Comparison of ENCODE assay signal across 2 cellular contexts in genomic region chr16:2715519-2715918, GRCh38.
A peak's percentile ranks its signal among the peaks of the same experiment; 100 is the strongest.
TF ChIP-seq lines count a peak whose summit lies in the region.

No MANE protein-coding gene starts in this region.

TF ChIP-seq in A549, 52 proteins besides CTCF, POLR2A, EP300 and RAD21:
- TF ChIP-seq, protein P1, sequence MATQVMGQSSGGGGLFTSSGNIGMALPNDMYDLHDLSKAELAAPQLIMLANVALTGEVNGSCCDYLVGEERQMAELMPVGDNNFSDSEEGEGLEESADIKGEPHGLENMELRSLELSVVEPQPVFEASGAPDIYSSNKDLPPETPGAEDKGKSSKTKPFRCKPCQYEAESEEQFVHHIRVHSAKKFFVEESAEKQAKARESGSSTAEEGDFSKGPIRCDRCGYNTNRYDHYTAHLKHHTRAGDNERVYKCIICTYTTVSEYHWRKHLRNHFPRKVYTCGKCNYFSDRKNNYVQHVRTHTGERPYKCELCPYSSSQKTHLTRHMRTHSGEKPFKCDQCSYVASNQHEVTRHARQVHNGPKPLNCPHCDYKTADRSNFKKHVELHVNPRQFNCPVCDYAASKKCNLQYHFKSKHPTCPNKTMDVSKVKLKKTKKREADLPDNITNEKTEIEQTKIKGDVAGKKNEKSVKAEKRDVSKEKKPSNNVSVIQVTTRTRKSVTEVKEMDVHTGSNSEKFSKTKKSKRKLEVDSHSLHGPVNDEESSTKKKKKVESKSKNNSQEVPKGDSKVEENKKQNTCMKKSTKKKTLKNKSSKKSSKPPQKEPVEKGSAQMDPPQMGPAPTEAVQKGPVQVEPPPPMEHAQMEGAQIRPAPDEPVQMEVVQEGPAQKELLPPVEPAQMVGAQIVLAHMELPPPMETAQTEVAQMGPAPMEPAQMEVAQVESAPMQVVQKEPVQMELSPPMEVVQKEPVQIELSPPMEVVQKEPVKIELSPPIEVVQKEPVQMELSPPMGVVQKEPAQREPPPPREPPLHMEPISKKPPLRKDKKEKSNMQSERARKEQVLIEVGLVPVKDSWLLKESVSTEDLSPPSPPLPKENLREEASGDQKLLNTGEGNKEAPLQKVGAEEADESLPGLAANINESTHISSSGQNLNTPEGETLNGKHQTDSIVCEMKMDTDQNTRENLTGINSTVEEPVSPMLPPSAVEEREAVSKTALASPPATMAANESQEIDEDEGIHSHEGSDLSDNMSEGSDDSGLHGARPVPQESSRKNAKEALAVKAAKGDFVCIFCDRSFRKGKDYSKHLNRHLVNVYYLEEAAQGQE (IDR thresholded peaks at IDR 0.05), result peak; percentile 78
- TF ChIP-seq HOXB5 (CRISPR knock-in tag; IDR thresholded peaks at IDR 0.05), result no peak

TF ChIP-seq in IMR-90, 13 proteins besides CTCF, POLR2A, EP300 and RAD21:
- peak; percentile 89 for TF ChIP-seq MXI1 (IDR thresholded peaks at IDR 0.05; ENCODE audit: borderline replicate concordance, low read depth, low read length)
- no peak for TF ChIP-seq MAFK (IDR thresholded peaks at IDR 0.05; ENCODE audit: low read depth, low read length)
- TF ChIP-seq MAZ (IDR thresholded peaks at IDR 0.05; ENCODE audit: borderline replicate concordance, low read depth, low read length), result peak; percentile 80; the same call in 1 of the 2 replicates
- peak; percentile 26 for TF ChIP-seq RCOR1 (IDR thresholded peaks at IDR 0.05; ENCODE audit: insufficient replicate concordance, low read length)
